Comparison of ENCODE assay signal across 9 cellular contexts in the genomic region with DNA sequence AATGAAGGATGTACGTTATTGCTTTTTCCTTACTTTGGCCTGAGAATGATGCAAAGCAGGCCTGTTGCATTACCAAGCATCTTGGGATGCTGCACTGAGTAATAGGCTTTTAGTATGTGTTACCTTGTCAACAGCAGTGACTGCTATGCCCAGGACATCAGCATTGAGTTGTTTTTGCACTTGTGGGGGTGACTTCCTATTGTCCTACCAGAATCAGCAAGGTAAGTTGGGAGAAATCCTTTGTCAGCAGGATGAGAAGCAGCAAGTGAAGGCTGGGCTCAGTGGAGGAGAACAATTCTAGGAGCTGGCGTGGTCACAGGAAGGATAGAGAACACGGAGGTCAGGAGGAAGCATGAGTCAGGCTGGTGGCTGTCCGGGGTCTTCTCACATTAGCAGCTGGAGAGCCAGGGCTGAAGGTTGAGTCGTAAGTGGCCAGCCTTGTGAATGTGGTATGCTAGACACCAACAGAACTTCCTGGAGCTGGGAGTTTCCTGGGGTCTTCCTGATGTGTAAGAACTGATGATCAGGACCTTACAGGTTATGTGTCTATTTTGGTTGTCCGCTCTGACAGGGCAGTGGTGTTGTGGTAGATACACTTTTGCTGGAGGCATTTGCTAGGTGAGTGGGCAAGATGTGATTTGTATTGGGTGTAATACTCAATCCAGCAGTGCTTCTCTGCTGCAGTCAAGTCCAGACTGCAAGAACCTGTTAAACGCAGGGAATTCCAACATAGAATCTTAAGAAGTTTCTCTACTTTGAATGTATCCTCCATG.
DNase-seq lines count a peak whose midpoint lies in the region; ATAC-seq, FAIRE-seq and TF ChIP-seq lines count a peak whose summit lies in the region.
"Had no signal": no experiment of that assay in that cellular context is flagged by ENCODE, and none has a peak within 500 bp of the region (broad histone marks: within the 10 kb centered on the region; RNA-seq: fewer than 3 reads in every experiment).

No MANE protein-coding gene starts in this region.

- H3K4me1 ChIP-seq in MM.1S (ENCODE audit: low read length) (peaks cover 70% of the 10 kb centered on the region), neutrophil (ENCODE audit: control insufficient read depth in 1 of 2, insufficient read depth in 1 of 2, low read depth in 1 of 2, low read length in 1 of 2) (peaks cover 13 to 18% of the 10 kb centered on the region in 2 experiments)

- peak overlapping the region; percentile 40; the same call in 1 of the 2 replicates for H3K27ac ChIP-seq in MM.1S (ENCODE audit: low read length)
- peak overlapping the region; percentile 64 for H3K27ac ChIP-seq in neutrophil

- H3K4me3 ChIP-seq in MM.1S (ENCODE audit: low read length) (0 out of 2 replicates have a peak overlapping the region, but pooled peaks have one; percentile 0), neutrophil (ENCODE audit: low read depth in 1 of 2, low read length in 1 of 2) (no peak overlapping the region)

- H2AFZ ChIP-seq in MM.1S (ENCODE audit: low read length), result no peak overlapping the region

- H3K9me3 ChIP-seq in MM.1S (replicated peaks; ENCODE audit: insufficient read depth, low read length) (no peaks in the 10 kb centered on the region), neutrophil (no peaks in the 10 kb centered on the region)

- H3K79me2 ChIP-seq in MM.1S (ENCODE audit: low read length), result peaks cover 98% of the 10 kb centered on the region

- peak overlapping the region; percentile 5; the same call in 1 of the 2 replicates for H3K9ac ChIP-seq in MM.1S (ENCODE audit: low read length)

- no peak for FAIRE-seq in frontal cortex (lab: Jason Lieb, UNC)

- DNase-seq in MM.1S (no peak), dermis blood vessel endothelial cell (peak; percentile 78), frontal cortex (ENCODE audit: low spot score in 2 of 2) (no peak), ecto neural progenitor cell (ENCODE audit: low spot score) (no peak)
- DNase-seq: activated T-cell treated with anti-CD3 and anti-CD28 coated beads for 4 hours had no signal

- TF ChIP-seq CTCF in MM.1S (IDR thresholded peaks at IDR 0.05; ENCODE audit: low read length), result no peak
- no peak for TF ChIP-seq CTCF in neutrophil (IDR thresholded peaks at IDR 0.05)

- H3F3A ChIP-seq in MM.1S (ENCODE audit: insufficient read depth, low read length), result peaks cover 33% of the 10 kb centered on the region

- H4K20me1 ChIP-seq in MM.1S (ENCODE audit: insufficient read depth, low read length), result no peaks in the 10 kb centered on the region

- ATAC-seq in GM18502 (IDR thresholded peaks at IDR 0.05; ENCODE audit: poor library complexity, unreplicated experiment) (peak; percentile 39), GM21786 (IDR thresholded peaks at IDR 0.05; ENCODE audit: unreplicated experiment) (no peak), HG02973 (IDR thresholded peaks at IDR 0.05; ENCODE audit: unreplicated experiment) (no peak)

- no peaks in the 10 kb centered on the region for H3K27me3 ChIP-seq in MM.1S (replicated peaks; ENCODE audit: insufficient read depth, low read length)
- no peaks in the 10 kb centered on the region for H3K27me3 ChIP-seq in neutrophil

- H3K36me3 ChIP-seq in MM.1S (replicated peaks; ENCODE audit: insufficient read depth, low read length), result no peaks in the 10 kb centered on the region; the same call in 1 of the 2 replicates
- no peaks in the 10 kb centered on the region for H3K36me3 ChIP-seq in neutrophil

- no peaks in the 10 kb centered on the region for H3K9me2 ChIP-seq in MM.1S (replicated peaks; ENCODE audit: insufficient read depth, low read length)

- H3K4me2 ChIP-seq in MM.1S (ENCODE audit: low read depth, low read length), result peak overlapping the region; percentile 38; the same call in 1 of the 2 replicates
